9 cellular contexts compared by ENCODE assay signal in genomic region chr16:89958068-89958467, GRCh38. TPM values are rescaled to one million over a fixed set of nuclear protein-coding genes. Genes with fewer than 3 reads are reported as not detected.
DNase-seq lines count a peak whose midpoint lies in the region; ATAC-seq and TF ChIP-seq lines count a peak whose summit lies in the region.
"Had no signal": no experiment of that assay in that cellular context is flagged by ENCODE, and none has a peak within 500 bp of the region (broad histone marks: within the 10 kb centered on the region; RNA-seq: fewer than 3 reads in every experiment).

No MANE protein-coding gene starts in this region.

- peaks cover 0 to 70% of the 10 kb centered on the region in 2 donors for H3K36me3 ChIP-seq in psoas muscle (ENCODE audit: insufficient read depth in 1 of 2, low read depth in 1 of 2)

- POLR2A ChIA-PET in activated CD4-positive, alpha-beta memory T cell treated with anti-CD3 and anti-CD28 coated beads for 36 hours (lab: Charles Lee), result interaction anchor here (1.3 kb wide), 1 partner anchor 12 kb away, joined by 3 read pairs; no protein-coding TSS in a partner anchor

- no peaks in the 10 kb centered on the region for H3K9me3 Mint-ChIP-seq in activated CD4-positive, alpha-beta T cell treated with anti-CD3 and anti-CD28 coated beads, Interleukin-2, amount 10 ng/mL, durations not matched to agents 24 days and 14 days
- H3K9me3 Mint-ChIP-seq in activated CD4-positive, alpha-beta memory T cell treated with anti-CD3 and anti-CD28 coated beads for 36 hours, result no peaks in the 10 kb centered on the region

- H3K36me3 Mint-ChIP-seq in activated CD4-positive, alpha-beta T cell treated with anti-CD3 and anti-CD28 coated beads, Interleukin-2, amount 10 ng/mL, durations not matched to agents 24 days and 14 days (ENCODE audit: low read depth), result peaks cover 1% of the 10 kb centered on the region
- H3K36me3 Mint-ChIP-seq in activated CD4-positive, alpha-beta memory T cell treated with anti-CD3 and anti-CD28 coated beads for 36 hours, result peaks cover 13% of the 10 kb centered on the region

- no peak for TF ChIP-seq POLR2A in erythroblast (IDR thresholded peaks at IDR 0.05; ENCODE audit: low read length)

- no peak overlapping the region for H3K27ac Mint-ChIP-seq in activated CD4-positive, alpha-beta T cell treated with anti-CD3 and anti-CD28 coated beads, Interleukin-2, amount 10 ng/mL, durations not matched to agents 24 days and 14 days
- no peak overlapping the region for H3K27ac Mint-ChIP-seq in activated CD4-positive, alpha-beta memory T cell treated with anti-CD3 and anti-CD28 coated beads for 36 hours

- H3K27me3 Mint-ChIP-seq in activated CD4-positive, alpha-beta T cell treated with anti-CD3 and anti-CD28 coated beads, Interleukin-2, amount 10 ng/mL, durations not matched to agents 24 days and 14 days, result no peaks in the 10 kb centered on the region
- no peaks in the 10 kb centered on the region for H3K27me3 Mint-ChIP-seq in activated CD4-positive, alpha-beta memory T cell treated with anti-CD3 and anti-CD28 coated beads for 36 hours

- 87 to 90% (median 88%) methylated on average over 7 of the region's 7 CpGs for WGBS in psoas muscle, 3 donors

- DNase-seq in activated CD4-positive, alpha-beta T cell treated with anti-CD3 and anti-CD28 coated beads, Interleukin-2, amount 10 ng/mL, durations not matched to agents 24 days and 14 days, result peak; percentile 62
- DNase-seq in activated CD4-positive, alpha-beta T cell treated with anti-CD3 and anti-CD28 coated beads, Interleukin-2, amount 50 U/mL, for 4 hours, result no peak
- DNase-seq in NOMO-1 (lab: John Stamatoyannopoulos, UW; ENCODE audit: unreplicated experiment in 2 of 2), result peak; percentile 88 to 89
- DNase-seq in erythroblast (lab: John Stamatoyannopoulos, UW), result peak; percentile 37 to 39
- peak in 1 of 2 donors; percentile 70 for DNase-seq in psoas muscle
- no peak for DNase-seq in GF-D8 (lab: John Stamatoyannopoulos, UW)
- no peak for DNase-seq in activated CD4-positive, alpha-beta memory T cell treated with anti-CD3 and anti-CD28 coated beads for 36 hours

- peak; percentile 47 to 80 (median 62) for ATAC-seq in psoas muscle
- ATAC-seq in HG03354 (IDR thresholded peaks at IDR 0.05; ENCODE audit: poor library complexity, severe bottlenecking, unreplicated experiment), result no peak

- TF ChIP-seq CTCF in psoas muscle (IDR thresholded peaks at IDR 0.05), result no peak

- H3K27ac ChIP-seq in psoas muscle, result no peak overlapping the region

- intact Hi-C loops in activated CD4-positive, alpha-beta T cell treated with anti-CD3 and anti-CD28 coated beads, Interleukin-2, amount 10 ng/mL, durations not matched to agents 24 days and 14 days (cut with micrococcal nuclease), result no loop called here
- intact Hi-C loops in psoas muscle (cut with DNase I), result no loop called here
- intact Hi-C loops in activated CD4-positive, alpha-beta memory T cell treated with anti-CD3 and anti-CD28 coated beads for 36 hours (cut with micrococcal nuclease), result no loop called here

- H3K9me3 ChIP-seq in psoas muscle, result no peaks in the 10 kb centered on the region
- H3K9me3 ChIP-seq: HAP-1 had no signal

- H3K4me3 Mint-ChIP-seq in activated CD4-positive, alpha-beta T cell treated with anti-CD3 and anti-CD28 coated beads, Interleukin-2, amount 10 ng/mL, durations not matched to agents 24 days and 14 days, result no peak overlapping the region
- no peak overlapping the region for H3K4me3 Mint-ChIP-seq in activated CD4-positive, alpha-beta memory T cell treated with anti-CD3 and anti-CD28 coated beads for 36 hours

- CTCF ChIA-PET in activated CD4-positive, alpha-beta memory T cell treated with anti-CD3 and anti-CD28 coated beads for 36 hours (lab: Charles Lee), result no interaction called here

- H3K4me1 Mint-ChIP-seq in activated CD4-positive, alpha-beta T cell treated with anti-CD3 and anti-CD28 coated beads, Interleukin-2, amount 10 ng/mL, durations not matched to agents 24 days and 14 days, result no peaks in the 10 kb centered on the region
- H3K4me1 Mint-ChIP-seq in activated CD4-positive, alpha-beta memory T cell treated with anti-CD3 and anti-CD28 coated beads for 36 hours (ENCODE audit: low read depth), result no peaks in the 10 kb centered on the region

- H3K4me3 ChIP-seq in psoas muscle, result no peak overlapping the region
- H3K4me3 ChIP-seq: HAP-1 had no signal

- H3K27me3 ChIP-seq in psoas muscle (ENCODE audit: insufficient read depth in 3 of 3, low read length in 2 of 3), result no peaks in the 10 kb centered on the region

- H3K4me1 ChIP-seq in psoas muscle, result no peaks in the 10 kb centered on the region
- H3K4me1 ChIP-seq: HAP-1 had no signal

RNA-seq across cellular contexts. Expression of gene DEF8, which starts 9.5 kb away (rescaled TPM):
- total RNA-seq in activated CD4-positive, alpha-beta T cell treated with anti-CD3 and anti-CD28 coated beads, Interleukin-2, amount 10 ng/mL, durations not matched to agents 24 days and 14 days, result 39.0 and 42.2 TPM in 2 replicates
- 10 to 100 TPM; 16.2 to 28.5 (median 25.2) TPM for total RNA-seq in psoas muscle
- polyA plus RNA-seq in psoas muscle, result 10 to 100 TPM; 22.2 to 38.3 (median 25.5) TPM
- total RNA-seq in activated CD4-positive, alpha-beta memory T cell treated with anti-CD3 and anti-CD28 coated beads for 36 hours, result 10 to 100 TPM; 29.0 to 33.3 TPM

RNA-seq across cellular contexts. Expression of gene TUBB3, which starts 34.9 kb away (rescaled TPM):
- 2.2 and 2.6 TPM in 2 replicates for total RNA-seq in activated CD4-positive, alpha-beta T cell treated with anti-CD3 and anti-CD28 coated beads, Interleukin-2, amount 10 ng/mL, durations not matched to agents 24 days and 14 days
- 1 to 10 TPM in 1 of 4 donors, under 1 TPM in 1, not detected in 2; 0.30 to 1.3 TPM for total RNA-seq in psoas muscle
- polyA plus RNA-seq in psoas muscle, result 1 to 10 TPM in 1 of 3 donors, under 1 TPM in 2; 0.17 to 2.4 (median 0.47) TPM
- total RNA-seq in activated CD4-positive, alpha-beta memory T cell treated with anti-CD3 and anti-CD28 coated beads for 36 hours, result 1 to 10 TPM in 1 of 2 experiments, under 1 TPM in 1; 0.99 to 1.4 TPM

RNA-seq across cellular contexts. Expression of gene MC1R, which starts 39.4 kb away (rescaled TPM):
- total RNA-seq in activated CD4-positive, alpha-beta T cell treated with anti-CD3 and anti-CD28 coated beads, Interleukin-2, amount 10 ng/mL, durations not matched to agents 24 days and 14 days, result 4.6 and 5.9 TPM in 2 replicates
- total RNA-seq in psoas muscle, result 1 to 10 TPM in 1 of 4 donors, under 1 TPM in 3; 0.67 to 1.1 (median 0.88) TPM
- 1 to 10 TPM in 1 of 3 donors, under 1 TPM in 2; 0.18 to 1.8 (median 0.18) TPM for polyA plus RNA-seq in psoas muscle
- total RNA-seq in activated CD4-positive, alpha-beta memory T cell treated with anti-CD3 and anti-CD28 coated beads for 36 hours, result 1 to 10 TPM in 1 of 2 experiments, under 1 TPM in 1; 0.85 to 1.3 TPM

Comparison
In these comparisons a context has a peak if more than half of its experiments do, and no peak if none do; other contexts are left out.
1. DNase-seq: peak in activated CD4-positive, alpha-beta T cell treated with anti-CD3 and anti-CD28 coated beads, Interleukin-2, amount 10 ng/mL, durations not matched to agents 24 days and 14 days (single experiment), NOMO-1 (2 of 2) and erythroblast (2 of 2); none in activated CD4-positive, alpha-beta T cell treated with anti-CD3 and anti-CD28 coated beads, Interleukin-2, amount 50 U/mL, for 4 hours (0 of 2), GF-D8 (single experiment) and activated CD4-positive, alpha-beta memory T cell treated with anti-CD3 and anti-CD28 coated beads for 36 hours (single experiment).